In the genomic region with DNA sequence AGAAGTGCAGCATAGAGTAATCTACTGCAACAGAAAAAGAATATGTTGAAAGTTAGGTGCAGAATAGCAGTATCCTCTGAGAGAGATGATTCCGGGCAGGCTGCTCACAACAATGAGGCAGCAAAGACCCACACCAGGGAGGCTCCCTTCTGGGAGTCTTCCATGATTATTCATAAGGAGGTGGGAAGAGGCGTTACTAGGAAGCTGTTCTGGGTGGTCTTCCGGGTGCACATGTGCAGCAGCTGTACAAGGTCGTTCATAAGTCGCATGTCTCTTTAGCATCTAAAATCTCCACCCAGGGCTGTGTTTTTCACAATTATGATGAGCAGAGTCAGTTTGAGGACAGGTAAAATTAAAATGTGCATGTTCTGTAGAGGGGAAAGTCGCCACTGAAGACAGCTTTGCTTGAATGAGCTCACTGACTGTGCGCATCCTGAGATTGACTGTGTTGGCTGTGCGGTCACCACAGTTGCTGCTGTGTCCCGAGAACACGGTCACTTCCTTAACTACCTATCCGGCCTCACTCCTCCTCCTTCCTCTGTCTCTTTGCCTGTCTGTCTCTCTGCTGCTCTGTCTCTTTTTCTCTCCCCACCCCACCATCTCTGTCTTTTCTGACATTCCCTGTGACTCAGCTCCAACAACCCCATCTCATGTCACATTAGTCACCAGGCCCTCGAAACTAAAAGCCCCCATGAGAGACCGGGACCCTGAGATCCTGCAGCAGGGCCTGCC, we compare ENCODE assay signal across 24 cellular contexts.
"Had no signal": no experiment of that assay in that cellular context is flagged by ENCODE, and none has a peak within 500 bp of the region (broad histone marks: within the 10 kb centered on the region; RNA-seq: fewer than 3 reads in every experiment).

No MANE protein-coding gene starts in this region.

- DNase-seq: activated CD4-positive, alpha-beta T cell treated with anti-CD3 and anti-CD28 coated beads for 4 hours; activated CD8-positive, alpha-beta T cell treated with anti-CD3 and anti-CD28 coated beads for 36 hours; activated naive CD4-positive, alpha-beta T cell treated with Interleukin-2 at 50 U/mL for 16 hours; activated naive CD8-positive, alpha-beta T cell treated with anti-CD3 and anti-CD28 coated beads, Interleukin-2, amount 10 ng/mL, durations not matched to agents 7 days and 5 days; activated T-cell treated with anti-CD3 and anti-CD28 coated beads, Interleukin-2, amount 50 U/mL, for 1 hour; amygdala; body of pancreas; dorsolateral prefrontal cortex; endodermal cell; foreskin keratinocyte; hypothalamus; left lung; ovary; psoas muscle; right lobe of liver; small intestine; stimulated activated CD4-positive, alpha-beta T cell treated with anti-CD3 and anti-CD28 coated beads, Interleukin-4, amount 100 ng/mL, for 1 hour; stomach; upper lobe of left lung had no signal

- H3K9me3 ChIP-seq: body of pancreas, left lung, ovary, psoas muscle, right lobe of liver, stomach, thoracic aorta, upper lobe of left lung had no signal

- H3K9me3 Mint-ChIP-seq: activated CD8-positive, alpha-beta T cell treated with anti-CD3 and anti-CD28 coated beads for 36 hours; activated naive CD8-positive, alpha-beta T cell treated with anti-CD3 and anti-CD28 coated beads, Interleukin-2, amount 10 ng/mL, durations not matched to agents 7 days and 5 days; activated T-helper 2 cell treated with anti-CD3 and anti-CD28 coated beads, Interferon-gamma antibody, Interleukin-2, Interleukin-4, amounts not matched to agents 10 μg/mL and 5 μg/mL and 100 μg/mL, durations not matched to agents 14 hours and 24 hours and 36 hours; endodermal cell; stimulated activated effector memory CD8-positive, alpha-beta T cell treated with anti-CD3 and anti-CD28 coated beads, Interleukin-12 subunit alpha, Interleukin-12 subunit beta, amount 100 ng/mL, for 72 hours; WTC11 had no signal

- H3K4me1 Mint-ChIP-seq: activated naive CD8-positive, alpha-beta T cell treated with anti-CD3 and anti-CD28 coated beads, Interleukin-2, amount 10 ng/mL, durations not matched to agents 7 days and 5 days; stimulated activated effector memory CD8-positive, alpha-beta T cell treated with anti-CD3 and anti-CD28 coated beads, Interleukin-12 subunit alpha, Interleukin-12 subunit beta, amount 100 ng/mL, for 72 hours had no signal

- H3K4me3 ChIP-seq: body of pancreas, dorsolateral prefrontal cortex, left lung, ovary, psoas muscle, right lobe of liver, stomach, thoracic aorta, upper lobe of left lung had no signal

- H3K36me3 ChIP-seq: left lung, ovary, right lobe of liver, stomach, upper lobe of left lung had no signal

- H3K4me3 Mint-ChIP-seq: activated CD8-positive, alpha-beta T cell treated with anti-CD3 and anti-CD28 coated beads for 36 hours; activated naive CD8-positive, alpha-beta T cell treated with anti-CD3 and anti-CD28 coated beads, Interleukin-2, amount 10 ng/mL, durations not matched to agents 7 days and 5 days; endodermal cell; stimulated activated effector memory CD8-positive, alpha-beta T cell treated with anti-CD3 and anti-CD28 coated beads, Interleukin-12 subunit alpha, Interleukin-12 subunit beta, amount 100 ng/mL, for 72 hours; WTC11 had no signal

- H3K27me3 ChIP-seq: body of pancreas, foreskin keratinocyte, left lung, ovary, right lobe of liver, upper lobe of left lung had no signal

- H3K27ac Mint-ChIP-seq: activated CD8-positive, alpha-beta T cell treated with anti-CD3 and anti-CD28 coated beads for 36 hours; activated naive CD8-positive, alpha-beta T cell treated with anti-CD3 and anti-CD28 coated beads, Interleukin-2, amount 10 ng/mL, durations not matched to agents 7 days and 5 days; activated T-helper 2 cell treated with anti-CD3 and anti-CD28 coated beads, Interferon-gamma antibody, Interleukin-2, Interleukin-4, amounts not matched to agents 10 μg/mL and 5 μg/mL and 100 μg/mL, durations not matched to agents 14 hours and 24 hours and 36 hours; endodermal cell; stimulated activated effector memory CD8-positive, alpha-beta T cell treated with anti-CD3 and anti-CD28 coated beads, Interleukin-12 subunit alpha, Interleukin-12 subunit beta, amount 100 ng/mL, for 72 hours; WTC11 had no signal

- H3K4me1 ChIP-seq: body of pancreas, foreskin keratinocyte, left lung, right lobe of liver, stomach, upper lobe of left lung had no signal

- H3K27ac ChIP-seq: body of pancreas, dorsolateral prefrontal cortex, epithelial cell of prostate, foreskin keratinocyte, left lung, ovary, psoas muscle, right lobe of liver, stomach, upper lobe of left lung had no signal

- ATAC-seq: activated CD8-positive, alpha-beta T cell treated with anti-CD3 and anti-CD28 coated beads for 36 hours; body of pancreas; foreskin keratinocyte; left lung; psoas muscle; right lobe of liver; stimulated activated effector memory CD8-positive, alpha-beta T cell treated with anti-CD3 and anti-CD28 coated beads, Interleukin-12 subunit alpha, Interleukin-12 subunit beta, amount 100 ng/mL, for 72 hours; WTC11 had no signal

- H3K36me3 Mint-ChIP-seq: activated naive CD8-positive, alpha-beta T cell treated with anti-CD3 and anti-CD28 coated beads, Interleukin-2, amount 10 ng/mL, durations not matched to agents 7 days and 5 days; stimulated activated effector memory CD8-positive, alpha-beta T cell treated with anti-CD3 and anti-CD28 coated beads, Interleukin-12 subunit alpha, Interleukin-12 subunit beta, amount 100 ng/mL, for 72 hours; WTC11 had no signal
